In genomic region chrX:130121505-130121800, GRCh38 we compare ENCODE assay signal across 10 cellular contexts. TPM values are rescaled to one million over a fixed set of nuclear protein-coding genes. Genes with fewer than 3 reads are reported as not detected.
DNase-seq lines count a peak whose midpoint lies in the region; ATAC-seq and TF ChIP-seq lines count a peak whose summit lies in the region.
"Had no signal": no experiment of that assay in that cellular context is flagged by ENCODE, and none has a peak within 500 bp of the region (broad histone marks: within the 10 kb centered on the region; RNA-seq: fewer than 3 reads in every experiment).

No MANE protein-coding gene starts in this region.

- WGBS in adrenal gland, 4 donors, result 54 to 80% (median 71%) methylated on average over 11 to 13 of the region's 13 CpGs

- DNase-seq in HCT116 (ENCODE audit: low read depth, low spot score) (no peak), breast epithelium (ENCODE audit: low spot score in 2 of 2) (no peak), osteoblast (ENCODE audit: insufficient read length, low spot score, missing footprints) (no peak), NCI-H128 (lab: John Stamatoyannopoulos, UW; ENCODE audit: unreplicated experiment) (no peak), adrenal gland (no peak), GM13976 (ENCODE audit: low spot score) (no peak)
- DNase-seq in naive thymus-derived CD8-positive, alpha-beta T cell, result no peak

- H3K79me2 ChIP-seq in HCT116 (ENCODE audit: insufficient read depth, low read length) (no peaks in the 10 kb centered on the region), osteoblast (ENCODE audit: insufficient read depth, low read length) (no peaks in the 10 kb centered on the region)

- H3K9me3 Mint-ChIP-seq in naive thymus-derived CD8-positive, alpha-beta T cell, result no peaks in the 10 kb centered on the region
- H3K9me3 Mint-ChIP-seq: activated naive CD4-positive, alpha-beta T cell treated with anti-CD3 and anti-CD28 coated beads for 36 hours; IgD-negative memory B cell had no signal

- CTCF ChIA-PET in HCT116 (lab: Charles Lee), result interaction anchor here (0.8 to 1.1 kb wide), 2 partner anchors 13 to 42 kb away, joined by 4 read pairs; no protein-coding TSS in a partner anchor

- H3K27ac ChIP-seq in BLaER1, result peak overlapping the region; percentile 82
- H3K27ac ChIP-seq in HCT116 (ENCODE audit: low read depth, low read length), result no peak overlapping the region
- H3K27ac ChIP-seq in breast epithelium, result peak overlapping the region in 1 of 2 donors; percentile 15
- no peak overlapping the region for H3K27ac ChIP-seq in osteoblast (ENCODE audit: low read depth, low read length)
- peak overlapping the region in 2 of 5 donors; percentile 44 to 75 for H3K27ac ChIP-seq in adrenal gland

- in situ Hi-C loops in GM13976 (cut with MboI; ENCODE audit: low sequenced_read_pairs, unreplicated experiment), result no loop called here

- H3K9me2 ChIP-seq in HCT116 (ENCODE audit: insufficient read depth), result no peaks in the 10 kb centered on the region

- peaks cover 12% of the 10 kb centered on the region; the same call in 1 of the 2 replicates for H4K20me1 ChIP-seq in BLaER1
- H4K20me1 ChIP-seq in HCT116 (ENCODE audit: insufficient read depth), result no peaks in the 10 kb centered on the region
- peaks cover 9% of the 10 kb centered on the region for H4K20me1 ChIP-seq in osteoblast (ENCODE audit: insufficient read depth, low read length)

- TF ChIP-seq RAD21 in HCT116 (IDR thresholded peaks at IDR 0.05; ENCODE audit: low read depth), result no peak

- peak overlapping the region; percentile 78; the same call in 1 of the 2 replicates for H3K9ac ChIP-seq in BLaER1
- peak overlapping the region; percentile 59 for H3K9ac ChIP-seq in HCT116 (ENCODE audit: low read length)

- H3K4me3 Mint-ChIP-seq in naive thymus-derived CD8-positive, alpha-beta T cell, result peak overlapping the region in 3 of 10 donors; percentile 32 to 78 (median 67)

- no peak overlapping the region for H3K27ac Mint-ChIP-seq in naive thymus-derived CD8-positive, alpha-beta T cell
- H3K27ac Mint-ChIP-seq: activated naive CD4-positive, alpha-beta T cell treated with anti-CD3 and anti-CD28 coated beads for 36 hours; IgD-negative memory B cell had no signal

- TF ChIP-seq POLR2A in HCT116 (IDR thresholded peaks at IDR 0.05; ENCODE audit: borderline replicate concordance, extremely low read depth, insufficient read depth, insufficient read length) (no peak), breast epithelium (IDR thresholded peaks at IDR 0.05) (no peak), adrenal gland (IDR thresholded peaks at IDR 0.05) (no peak)

- peaks cover 0 to 22% (median 5%) of the 10 kb centered on the region in 4 donors for H3K4me1 Mint-ChIP-seq in naive thymus-derived CD8-positive, alpha-beta T cell

- H3K36me3 ChIP-seq in BLaER1 (peaks cover 18% of the 10 kb centered on the region; the same call in 1 of the 2 replicates), HCT116 (ENCODE audit: control insufficient read depth in 1 of 2, insufficient read depth in 2 of 2, low read length in 2 of 2) (no peaks in the 10 kb centered on the region), breast epithelium (no peaks in the 10 kb centered on the region), osteoblast (ENCODE audit: insufficient read depth, low read length) (no peaks in the 10 kb centered on the region), adrenal gland (replicated peaks in 1 of 2) (no peaks in the 10 kb centered on the region)

- H3K4me1 ChIP-seq in BLaER1 (peaks cover 44% of the 10 kb centered on the region), HCT116 (ENCODE audit: control insufficient read depth in 1 of 2, insufficient read depth in 2 of 2, low read length in 2 of 2) (peaks cover 23 to 43% of the 10 kb centered on the region in 2 experiments), breast epithelium (no peaks in the 10 kb centered on the region), osteoblast (ENCODE audit: insufficient read depth, low read length) (peaks cover 9% of the 10 kb centered on the region), adrenal gland (replicated peaks in 1 of 2) (no peaks in the 10 kb centered on the region)

- H3K4me2 ChIP-seq in BLaER1 (peak overlapping the region; percentile 78), HCT116 (ENCODE audit: low read length) (peak overlapping the region; percentile 73), osteoblast (ENCODE audit: insufficient read depth, low read length) (peak overlapping the region; percentile 65)

- H3K36me3 Mint-ChIP-seq in naive thymus-derived CD8-positive, alpha-beta T cell, result peaks cover 0 to 6% (median 0%) of the 10 kb centered on the region in 3 donors
- H3K36me3 Mint-ChIP-seq: IgD-negative memory B cell had no signal

- ATAC-seq in HCT116, result no peak
- no peak for ATAC-seq in naive thymus-derived CD8-positive, alpha-beta T cell

- intact Hi-C loops in HCT116 (cut with micrococcal nuclease), result loop anchor here (10.0 kb wide), 1 partner anchor 47 kb away; no protein-coding TSS in a partner anchor
- intact Hi-C loops in breast epithelium (cut with DNase I; ENCODE audit: low total_unique reads), result no loop called here
- intact Hi-C loops in adrenal gland (cut with DNase I), result loop anchor here in 1 of 2 donors (10.0 kb wide), 1 partner anchor 73 kb away; no protein-coding TSS in a partner anchor

- no TSS peak for BruUV-seq in HCT116 (replicated peaks; lab: Mats Ljungman, UMichigan)

- RAD21 ChIA-PET in HCT116 (lab: Charles Lee; ENCODE audit: low non-redundant PET in 1 of 2, low total read pairs in 2 of 2, uncharacterized antibody in 2 of 2, unreplicated experiment in 2 of 2), result no interaction called here

- H3K4me3 ChIP-seq in BLaER1 (peak overlapping the region; percentile 55; the same call in 1 of the 2 replicates), HCT116 (replicated peaks in 1 of 2; ENCODE audit: low read depth in 1 of 2, low read length in 2 of 2) (0 out of 4 replicates have a peak overlapping the region, but pooled peaks of 1 of the 2 experiments have one; percentile 47), breast epithelium (peak overlapping the region; percentile 35 to 63 (median 45)), osteoblast (ENCODE audit: insufficient read depth, low read length) (peak overlapping the region; percentile 66), adrenal gland (peak overlapping the region in 1 of 4 donors; percentile 42)

- H3K27me3 ChIP-seq in BLaER1 (peaks cover 80% of the 10 kb centered on the region), HCT116 (ENCODE audit: insufficient read depth, low read length) (no peaks in the 10 kb centered on the region), breast epithelium (peaks cover 0 to 33% of the 10 kb centered on the region in 2 donors), osteoblast (ENCODE audit: insufficient read depth, low read length) (no peaks in the 10 kb centered on the region), adrenal gland (no peaks in the 10 kb centered on the region)

- no peaks in the 10 kb centered on the region for H3K27me3 Mint-ChIP-seq in naive thymus-derived CD8-positive, alpha-beta T cell

- POLR2A ChIA-PET in HCT116 (lab: Charles Lee), result no interaction called here
- POLR2A ChIA-PET in naive thymus-derived CD8-positive, alpha-beta T cell (lab: Charles Lee), result interaction anchor here (0.7 to 4.9 kb wide), 4 partner anchors 27 to 59 kb away, joined by 4 to 46 read pairs (median 5); partner anchors contain the start of gene RAB33A

- H3K9me3 ChIP-seq in BLaER1, result no peaks in the 10 kb centered on the region
- no peaks in the 10 kb centered on the region for H3K9me3 ChIP-seq in HCT116 (ENCODE audit: control insufficient read depth in 1 of 2, insufficient read depth in 1 of 2, low read depth in 1 of 2, low read length in 2 of 2)
- no peaks in the 10 kb centered on the region for H3K9me3 ChIP-seq in breast epithelium
- H3K9me3 ChIP-seq in osteoblast (ENCODE audit: low read depth, low read length), result no peaks in the 10 kb centered on the region
- no peaks in the 10 kb centered on the region for H3K9me3 ChIP-seq in adrenal gland (replicated peaks in 1 of 3)

- TF ChIP-seq CTCF in HCT116 (IDR thresholded peaks at IDR 0.05 in 2 of 3, conservative IDR thresholded peaks at IDR 0.05 in 1 of 3; ENCODE audit: borderline replicate concordance in 1 of 3, insufficient read depth in 1 of 3, low read depth in 2 of 3, low read length in 2 of 3) (no peak), breast epithelium (IDR thresholded peaks at IDR 0.05) (no peak), osteoblast (IDR thresholded peaks at IDR 0.05; ENCODE audit: extremely low read depth, low read depth, low read length) (no peak), adrenal gland (IDR thresholded peaks at IDR 0.05) (no peak), GM13976 (IDR thresholded peaks at IDR 0.05; ENCODE audit: borderline replicate concordance, control extremely low read depth, extremely low read depth, insufficient read depth, missing control alignments) (no peak)

- no peak overlapping the region for H2AFZ ChIP-seq in HCT116 (ENCODE audit: low read depth, low read length, poor library complexity, severe bottlenecking)
- H2AFZ ChIP-seq in osteoblast (ENCODE audit: low read length), result no peak overlapping the region

TF ChIP-seq in HCT116, 20 proteins besides CTCF, POLR2A, EP300 and RAD21 (continues in another document):
- no peak for TF ChIP-seq SRF (IDR thresholded peaks at IDR 0.05; ENCODE audit: low read depth)

RNA-seq across cellular contexts. Expression of gene ELF4, which starts 11.2 kb away (rescaled TPM):
- total RNA-seq in HCT116 (2021; ENCODE audit: unreplicated experiment) (19.2 TPM), breast epithelium (10 to 100 TPM in 1 of 3 donors, 1 to 10 TPM in 2; 5.3 to 10.7 (median 9.2) TPM), osteoblast (24.8 and 25.0 TPM in 2 replicates), adrenal gland (1 to 10 TPM; 2.7 to 8.8 (median 7.5) TPM)
- polyA plus RNA-seq in HCT116 (2012), result 20.3 and 21.2 TPM in 2 replicates
- polyA plus RNA-seq in adrenal gland, result 1 to 10 TPM; 3.1 to 4.5 (median 3.5) TPM
- total RNA-seq in naive thymus-derived CD8-positive, alpha-beta T cell, result 10 to 100 TPM; 17.9 to 18.2 TPM
- 10 to 100 TPM in 1 of 3 donors, 1 to 10 TPM in 2; 7.7 to 10.9 (median 9.2) TPM for polyA plus RNA-seq in naive thymus-derived CD8-positive, alpha-beta T cell

RNA-seq across cellular contexts. Expression of gene AIFM1, which starts 44.2 kb away (rescaled TPM):
- total RNA-seq in HCT116 (2021; ENCODE audit: unreplicated experiment), result 50.0 TPM
- polyA plus RNA-seq in HCT116 (2012), result 21.9 and 27.3 TPM in 2 replicates
- 10 to 100 TPM; 13.5 to 24.6 (median 16.6) TPM for total RNA-seq in breast epithelium
- total RNA-seq in osteoblast, result 13.8 and 15.2 TPM in 2 replicates
- 100 to 1,000 TPM in 1 of 8 donors, 10 to 100 TPM in 7; 37.4 to 101 (median 69.8) TPM for total RNA-seq in adrenal gland
- polyA plus RNA-seq in adrenal gland, result 100 to 1,000 TPM in 1 of 3 donors, 10 to 100 TPM in 2; 41.2 to 163 (median 73.9) TPM
- 10 to 100 TPM; 25.1 to 26.3 TPM for total RNA-seq in naive thymus-derived CD8-positive, alpha-beta T cell
- polyA plus RNA-seq in naive thymus-derived CD8-positive, alpha-beta T cell, result 10 to 100 TPM; 27.8 to 36.9 (median 32.8) TPM

RNA-seq across cellular contexts. Expression of gene RAB33A, which starts 50.3 kb away (rescaled TPM):
- total RNA-seq in HCT116 (2021; ENCODE audit: unreplicated experiment), result not detected
- 0.04 and 0.42 TPM in 2 replicates for polyA plus RNA-seq in HCT116 (2012)
- 1 to 10 TPM in 2 of 3 donors, under 1 TPM in 1; 0.73 to 2.6 (median 1.6) TPM for total RNA-seq in breast epithelium
- total RNA-seq in osteoblast, result 6.2 and 8.0 TPM in 2 replicates
- total RNA-seq in adrenal gland, result 1 to 10 TPM in 5 of 8 donors, under 1 TPM in 3; 0.24 to 7.6 (median 1.2) TPM
- polyA plus RNA-seq in adrenal gland, result 1 to 10 TPM in 2 of 3 donors, under 1 TPM in 1; 0.40 to 1.4 (median 1.0) TPM
- 10 to 100 TPM; 14.5 to 16.7 TPM for total RNA-seq in naive thymus-derived CD8-positive, alpha-beta T cell
- polyA plus RNA-seq in naive thymus-derived CD8-positive, alpha-beta T cell, result 10 to 100 TPM; 10.6 to 21.1 (median 10.9) TPM
